ENCODE assay signal across 8 cellular contexts in the genomic region with DNA sequence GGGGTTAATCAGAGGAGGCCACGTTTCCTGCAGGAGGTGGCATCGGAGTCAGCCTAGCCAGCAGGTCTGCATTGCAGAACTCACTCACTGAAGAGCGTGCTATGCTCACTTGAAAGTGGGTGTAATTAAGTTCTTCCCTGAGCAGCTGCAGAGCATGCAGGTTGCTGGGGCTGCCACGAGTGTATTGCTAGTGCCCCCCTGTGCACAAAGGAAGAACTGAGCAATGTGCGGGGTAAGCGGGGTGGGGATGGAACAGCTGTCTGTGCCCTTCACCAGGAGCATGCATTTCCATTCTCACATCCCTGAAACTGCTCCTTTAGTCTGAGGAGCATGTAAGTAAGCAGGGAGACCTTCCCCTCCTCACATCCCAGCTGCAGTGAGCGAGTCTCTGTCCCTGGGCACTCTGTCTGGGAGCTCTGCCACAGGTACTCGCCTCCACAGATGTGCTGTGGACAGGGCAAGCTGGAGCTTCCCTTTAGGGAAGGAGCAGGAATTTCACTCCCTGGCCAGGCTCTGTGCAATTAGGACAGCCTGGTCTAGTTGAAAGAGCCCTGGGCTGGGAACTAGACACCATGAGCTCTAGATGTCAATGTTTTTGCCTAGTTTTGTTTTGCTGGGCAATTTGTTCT.
DNase-seq lines count a peak whose midpoint lies in the region; ATAC-seq and TF ChIP-seq lines count a peak whose summit lies in the region.

No MANE protein-coding gene starts in this region.

- H3K79me2 ChIP-seq in smooth muscle cell (ENCODE audit: low read depth) = no peaks in the 10 kb centered on the region

- POLR2A ChIA-PET in RWPE1 (lab: Yijun Ruan, JAX; ENCODE audit: low non-redundant PET) = no interaction called here

- H3K4me3 Mint-ChIP-seq in activated T-helper 1 cell treated with anti-CD3 and anti-CD28 coated beads, Interleukin-12 subunit alpha, Interleukin-12 subunit beta, Interleukin-2, Interleukin-4 antibody, amounts not matched to agents 30 ng/mL and 10 ng/mL and 1 ng/mL, durations not matched to agents 14 hours and 24 hours and 36 hours = no peak overlapping the region

- peak; percentile 83 for DNase-seq in DMS53 (lab: John Stamatoyannopoulos, UW)
- DNase-seq in Jurkat, Clone E6-1 (ENCODE audit: low read depth, low spot score) = peak; percentile 19
- DNase-seq in RWPE1 (ENCODE audit: low spot score) = peak; percentile 8
- no peak for DNase-seq in Right ventricle myocardium superior
- no peak for DNase-seq in smooth muscle cell (lab: John Stamatoyannopoulos, UW; ENCODE audit: unreplicated experiment)
- no peak for DNase-seq in activated T-helper 1 cell treated with anti-CD3 and anti-CD28 coated beads, Interleukin-12 subunit alpha, Interleukin-12 subunit beta, Interleukin-2, Interleukin-4 antibody, amounts not matched to agents 30 ng/mL and 10 ng/mL and 1 ng/mL, durations not matched to agents 14 hours and 24 hours and 36 hours (ENCODE audit: low spot score)
- DNase-seq in DMS114 treated with DMSO at 0.1 percent for 48 hours (lab: John Stamatoyannopoulos, UW; ENCODE audit: unreplicated experiment) = no peak

- 32% methylated on average over 8 of the region's 8 CpGs for WGBS in smooth muscle cell (ENCODE audit: low lambda C conversion rate)

- H3K9me3 ChIP-seq in smooth muscle cell (replicated peaks; ENCODE audit: low read depth) = no peaks in the 10 kb centered on the region

- no peaks in the 10 kb centered on the region for H3K36me3 Mint-ChIP-seq in activated T-helper 1 cell treated with anti-CD3 and anti-CD28 coated beads, Interleukin-12 subunit alpha, Interleukin-12 subunit beta, Interleukin-2, Interleukin-4 antibody, amounts not matched to agents 30 ng/mL and 10 ng/mL and 1 ng/mL, durations not matched to agents 14 hours and 24 hours and 36 hours (ENCODE audit: low read depth)

- peaks cover 14% of the 10 kb centered on the region for H3K9me3 Mint-ChIP-seq in activated T-helper 1 cell treated with anti-CD3 and anti-CD28 coated beads, Interleukin-12 subunit alpha, Interleukin-12 subunit beta, Interleukin-2, Interleukin-4 antibody, amounts not matched to agents 30 ng/mL and 10 ng/mL and 1 ng/mL, durations not matched to agents 14 hours and 24 hours and 36 hours

- no peaks in the 10 kb centered on the region for H3F3A ChIP-seq in smooth muscle cell (ENCODE audit: low read depth)

- H3K4me1 Mint-ChIP-seq in activated T-helper 1 cell treated with anti-CD3 and anti-CD28 coated beads, Interleukin-12 subunit alpha, Interleukin-12 subunit beta, Interleukin-2, Interleukin-4 antibody, amounts not matched to agents 30 ng/mL and 10 ng/mL and 1 ng/mL, durations not matched to agents 14 hours and 24 hours and 36 hours (ENCODE audit: low read depth) = no peaks in the 10 kb centered on the region

- ATAC-seq in GM21360 (IDR thresholded peaks at IDR 0.05; ENCODE audit: unreplicated experiment) (peak; percentile 98), Right ventricle myocardium superior (ENCODE audit: poor library complexity) (peak; percentile 75)

- peaks cover 20% of the 10 kb centered on the region for H3K27me3 ChIP-seq in smooth muscle cell (ENCODE audit: low read depth)

- H3K4me2 ChIP-seq in smooth muscle cell = no peak overlapping the region

- H4K20me1 ChIP-seq in smooth muscle cell (ENCODE audit: low read depth) = no peaks in the 10 kb centered on the region

- no peak overlapping the region for H3K27ac ChIP-seq in RWPE1
- H3K27ac ChIP-seq in smooth muscle cell (ENCODE audit: low read depth) = no peak overlapping the region

- no peaks in the 10 kb centered on the region for H3K36me3 ChIP-seq in smooth muscle cell (ENCODE audit: low read depth)

- H3K27me3 Mint-ChIP-seq in activated T-helper 1 cell treated with anti-CD3 and anti-CD28 coated beads, Interleukin-12 subunit alpha, Interleukin-12 subunit beta, Interleukin-2, Interleukin-4 antibody, amounts not matched to agents 30 ng/mL and 10 ng/mL and 1 ng/mL, durations not matched to agents 14 hours and 24 hours and 36 hours (ENCODE audit: insufficient read depth) = no peaks in the 10 kb centered on the region

- TF ChIP-seq CTCF in RWPE1 (conservative IDR thresholded peaks at IDR 0.05; ENCODE audit: low read depth) = no peak
- peak; percentile 48 for TF ChIP-seq CTCF in smooth muscle cell (IDR thresholded peaks at IDR 0.05; ENCODE audit: borderline replicate concordance, insufficient read depth, poor library complexity, severe bottlenecking)

- CTCF ChIA-PET in RWPE1 (lab: Yijun Ruan, JAX) = no interaction called here

- no peak overlapping the region for H3K4me3 ChIP-seq in Jurkat, Clone E6-1 (ENCODE audit: low read length)
- H3K4me3 ChIP-seq in smooth muscle cell = no peak overlapping the region

- H2AFZ ChIP-seq in smooth muscle cell (ENCODE audit: low read depth) = no peak overlapping the region

- H3K27ac Mint-ChIP-seq in activated T-helper 1 cell treated with anti-CD3 and anti-CD28 coated beads, Interleukin-12 subunit alpha, Interleukin-12 subunit beta, Interleukin-2, Interleukin-4 antibody, amounts not matched to agents 30 ng/mL and 10 ng/mL and 1 ng/mL, durations not matched to agents 14 hours and 24 hours and 36 hours = no peak overlapping the region

- H3K9ac ChIP-seq in smooth muscle cell (ENCODE audit: low read depth) = no peak overlapping the region

- H3K4me1 ChIP-seq in smooth muscle cell (ENCODE audit: low read depth) = no peaks in the 10 kb centered on the region

- intact Hi-C loops in Right ventricle myocardium superior (cut with DNase I) = loop anchor here (5.0 kb wide), 1 partner anchor 290 kb away; no protein-coding TSS in a partner anchor
- intact Hi-C loops in activated T-helper 1 cell treated with anti-CD3 and anti-CD28 coated beads, Interleukin-12 subunit alpha, Interleukin-12 subunit beta, Interleukin-2, Interleukin-4 antibody, amounts not matched to agents 30 ng/mL and 10 ng/mL and 1 ng/mL, durations not matched to agents 14 hours and 24 hours and 36 hours (cut with micrococcal nuclease) = no loop called here

Comparison
In these comparisons a context has a peak if more than half of its experiments do, and no peak if none do; other contexts are left out.
1. DNase-seq: peak in DMS53 (single experiment), Jurkat, Clone E6-1 (single experiment) and RWPE1 (single experiment); none in Right ventricle myocardium superior (single experiment), smooth muscle cell (single experiment), activated T-helper 1 cell treated with anti-CD3 and anti-CD28 coated beads, Interleukin-12 subunit alpha, Interleukin-12 subunit beta, Interleukin-2, Interleukin-4 antibody, amounts not matched to agents 30 ng/mL and 10 ng/mL and 1 ng/mL, durations not matched to agents 14 hours and 24 hours and 36 hours (single experiment) and DMS114 treated with DMSO at 0.1 percent for 48 hours (single experiment).